8 cellular contexts compared by ENCODE assay signal in the genomic region with DNA sequence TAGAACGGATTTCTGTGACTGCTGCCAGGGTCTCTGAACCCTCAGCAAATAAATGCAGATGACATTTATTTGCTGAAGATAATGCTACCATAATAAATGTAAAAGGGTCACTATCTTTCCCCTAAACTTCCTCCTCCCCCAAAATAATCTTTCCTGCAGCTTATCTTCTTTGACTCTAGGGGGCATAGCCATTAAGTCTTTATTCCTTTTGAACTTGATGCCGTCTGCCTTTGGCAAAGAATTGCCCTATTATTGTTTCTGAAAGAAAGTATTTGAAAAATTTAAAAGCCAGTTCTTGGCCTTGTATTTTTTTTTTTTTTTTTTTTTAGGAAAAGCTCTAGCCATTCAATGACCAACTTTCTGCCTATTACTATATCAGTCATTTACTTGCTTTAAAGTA.
DNase-seq lines count a peak whose midpoint lies in the region; ATAC-seq and TF ChIP-seq lines count a peak whose summit lies in the region.

No MANE protein-coding gene starts in this region.

- TF ChIP-seq CTCF in AG10803 (conservative IDR thresholded peaks at IDR 0.05; ENCODE audit: low read length) (peak; percentile 62), RWPE1 (conservative IDR thresholded peaks at IDR 0.05; ENCODE audit: low read depth) (peak; percentile 70), foreskin keratinocyte (conservative IDR thresholded peaks at IDR 0.05) (peak; percentile 82), omental fat pad (IDR thresholded peaks at IDR 0.05) (no peak)

- no peaks in the 10 kb centered on the region for H3K27me3 ChIP-seq in foreskin keratinocyte

- POLR2A ChIA-PET in RWPE1 (lab: Yijun Ruan, JAX; ENCODE audit: low non-redundant PET), result no interaction called here

- CTCF ChIA-PET in RWPE1 (lab: Yijun Ruan, JAX), result interaction anchor here (0.6 to 1.6 kb wide), 15 partner anchors 9 to 943 kb away, joined by 3 to 7 read pairs (median 4); no protein-coding TSS in a partner anchor

- ATAC-seq in GM21723 (IDR thresholded peaks at IDR 0.05; ENCODE audit: unreplicated experiment) (peak; percentile 60), foreskin keratinocyte (peak; percentile 61), HG02610 (IDR thresholded peaks at IDR 0.05; ENCODE audit: unreplicated experiment) (no peak), omental fat pad (ENCODE audit: low FRiP score) (no peak), HG03139 (IDR thresholded peaks at IDR 0.05; ENCODE audit: unreplicated experiment) (no peak), HG02852 (IDR thresholded peaks at IDR 0.05; ENCODE audit: unreplicated experiment) (no peak)

- no peak overlapping the region for H3K4me3 ChIP-seq in AG10803 (ENCODE audit: low read length)

- peaks cover 8% of the 10 kb centered on the region for H3K4me1 ChIP-seq in foreskin keratinocyte

- peak; percentile 71 for DNase-seq in AG10803 (ENCODE audit: low read depth)
- peak; percentile 62 for DNase-seq in RWPE1 (ENCODE audit: low spot score)
- DNase-seq in foreskin keratinocyte, result no peak
- DNase-seq in omental fat pad (ENCODE audit: low spot score), result no peak

- H3K27ac ChIP-seq in RWPE1, result no peak overlapping the region
- H3K27ac ChIP-seq in foreskin keratinocyte, result no peak overlapping the region

Comparison
In these comparisons a context has a peak if more than half of its experiments do, and no peak if none do; other contexts are left out.
1. DNase-seq: peak in AG10803 (single experiment) and RWPE1 (single experiment); none in foreskin keratinocyte (0 of 2) and omental fat pad (single experiment).
2. CTCF ChIP-seq: peak in AG10803 (single experiment), RWPE1 (single experiment) and foreskin keratinocyte (single experiment); none in omental fat pad (0 of 3).
3. ATAC-seq: peak in GM21723 (single experiment) and foreskin keratinocyte (single experiment); none in HG02610 (single experiment), omental fat pad (single experiment), HG03139 (single experiment) and HG02852 (single experiment).